ENCODE assay signal across 34 cellular contexts in genomic region chr1:245962453-245962852, GRCh38.
"Had no signal": no experiment of that assay in that cellular context is flagged by ENCODE, and none has a peak within 500 bp of the region (broad histone marks: within the 10 kb centered on the region; RNA-seq: fewer than 3 reads in every experiment).

No MANE protein-coding gene starts in this region.

- H3K4me3 Mint-ChIP-seq: activated B cell treated with CpG ODN at 0.5 μM for 24 hours; activated CD4-positive, alpha-beta memory T cell treated with anti-CD3 and anti-CD28 coated beads for 36 hours; activated CD4-positive, alpha-beta T cell treated with anti-CD3 and anti-CD28 coated beads, Interleukin-2, amount 10 ng/mL, durations not matched to agents 24 days and 14 days; activated CD8-positive, alpha-beta T cell treated with anti-CD3 and anti-CD28 coated beads for 36 hours; activated naive CD4-positive, alpha-beta T cell treated with anti-CD3 and anti-CD28 coated beads for 36 hours; activated naive CD8-positive, alpha-beta T cell treated with anti-CD3 and anti-CD28 coated beads for 36 hours; activated T-cell treated with anti-CD3 and anti-CD28 coated beads, Interleukin-2, amount 50 U/mL, for 4 hours; activated T-cell treated with anti-CD3 and anti-CD28 coated beads, Interleukin-2, amount 50 U/mL, for 72 hours; activated T-helper 1 cell treated with anti-CD3 and anti-CD28 coated beads, Interleukin-12 subunit alpha, Interleukin-12 subunit beta, Interleukin-2, Interleukin-4 antibody, amounts not matched to agents 30 ng/mL and 10 ng/mL and 1 ng/mL, durations not matched to agents 14 hours and 24 hours and 36 hours; activated T-helper 17 cell treated with anti-CD3 and anti-CD28 coated beads, Interleukin-2, amount 50 U/mL, for 72 hours; T-helper 1 cell treated with Interleukin-12 subunit alpha and Interleukin-12 subunit beta and Interleukin-4 antibody, amounts not matched to agents 30 μg/mL and 1 μg/mL, for 36 hours; T-helper 2 cell treated with Interferon-gamma antibody and Interleukin-4, amounts not matched to agents 5 μg/mL and 100 μg/mL, for 36 hours had no signal

- H3K9me3 Mint-ChIP-seq: activated B cell treated with CpG ODN at 0.5 μM for 24 hours; activated CD4-positive, alpha-beta memory T cell treated with anti-CD3 and anti-CD28 coated beads for 36 hours; activated CD4-positive, alpha-beta T cell treated with anti-CD3 and anti-CD28 coated beads, Interleukin-2, amount 10 ng/mL, durations not matched to agents 24 days and 14 days; activated naive CD4-positive, alpha-beta T cell treated with anti-CD3 and anti-CD28 coated beads for 36 hours; activated T-cell treated with anti-CD3 and anti-CD28 coated beads, Interleukin-2, amount 50 U/mL, for 4 hours; activated T-helper 1 cell treated with anti-CD3 and anti-CD28 coated beads, Interleukin-12 subunit alpha, Interleukin-12 subunit beta, Interleukin-2, Interleukin-4 antibody, amounts not matched to agents 30 ng/mL and 10 ng/mL and 1 ng/mL, durations not matched to agents 14 hours and 24 hours and 36 hours; T-helper 1 cell treated with Interleukin-12 subunit alpha and Interleukin-12 subunit beta and Interleukin-4 antibody, amounts not matched to agents 30 μg/mL and 1 μg/mL, for 36 hours; T-helper 2 cell treated with Interferon-gamma antibody and Interleukin-4, amounts not matched to agents 5 μg/mL and 100 μg/mL, for 36 hours had no signal

- H3K4me1 Mint-ChIP-seq: activated B cell treated with CpG ODN at 0.5 μM for 24 hours had no signal

- H3K36me3 ChIP-seq: adrenal gland, brain microvascular endothelial cell, breast epithelium had no signal

- H3K27me3 ChIP-seq: adrenal gland, body of pancreas, brain microvascular endothelial cell, breast epithelium had no signal

- H3K4me3 ChIP-seq: adrenal gland, body of pancreas, breast epithelium had no signal

- H3K27me3 Mint-ChIP-seq: activated B cell treated with CpG ODN at 0.5 μM for 24 hours; activated CD4-positive, alpha-beta memory T cell treated with anti-CD3 and anti-CD28 coated beads for 36 hours; activated CD4-positive, alpha-beta T cell treated with anti-CD3 and anti-CD28 coated beads, Interleukin-2, amount 10 ng/mL, durations not matched to agents 24 days and 14 days; activated CD8-positive, alpha-beta T cell treated with anti-CD3 and anti-CD28 coated beads for 36 hours; activated naive CD8-positive, alpha-beta T cell treated with anti-CD3 and anti-CD28 coated beads for 36 hours; activated T-helper 17 cell treated with anti-CD3 and anti-CD28 coated beads, Interleukin-2, amount 50 U/mL, for 72 hours had no signal

- ATAC-seq: activated CD8-positive, alpha-beta T cell treated with anti-CD3 and anti-CD28 coated beads for 36 hours; activated naive CD4-positive, alpha-beta T cell treated with anti-CD3 and anti-CD28 coated beads, Interleukin-2, amount 50 U/mL, for 72 hours; activated T-cell treated with anti-CD3 and anti-CD28 coated beads, Interleukin-2, amount 50 U/mL, for 4 hours; activated T-cell treated with anti-CD3 and anti-CD28 coated beads, Interleukin-2, amount 50 U/mL, for 72 hours; activated T-helper 17 cell treated with anti-CD3 and anti-CD28 coated beads, Interleukin-2, amount 50 U/mL, for 72 hours; body of pancreas had no signal

- H3K27ac Mint-ChIP-seq: activated B cell treated with CpG ODN at 0.5 μM for 24 hours; activated CD4-positive, alpha-beta memory T cell treated with anti-CD3 and anti-CD28 coated beads for 36 hours; activated CD4-positive, alpha-beta T cell treated with anti-CD3 and anti-CD28 coated beads, Interleukin-2, amount 10 ng/mL, durations not matched to agents 24 days and 14 days; activated CD8-positive, alpha-beta T cell treated with anti-CD3 and anti-CD28 coated beads for 36 hours; activated naive CD4-positive, alpha-beta T cell treated with anti-CD3 and anti-CD28 coated beads for 36 hours; activated naive CD4-positive, alpha-beta T cell treated with anti-CD3 and anti-CD28 coated beads, Interleukin-2, amount 50 U/mL, for 72 hours; activated naive CD8-positive, alpha-beta T cell treated with anti-CD3 and anti-CD28 coated beads for 36 hours; activated T-cell treated with anti-CD3 and anti-CD28 coated beads, Interleukin-2, amount 50 U/mL, for 72 hours; activated T-helper 1 cell treated with anti-CD3 and anti-CD28 coated beads, Interleukin-12 subunit alpha, Interleukin-12 subunit beta, Interleukin-2, Interleukin-4 antibody, amounts not matched to agents 30 ng/mL and 10 ng/mL and 1 ng/mL, durations not matched to agents 14 hours and 24 hours and 36 hours; activated T-helper 17 cell treated with anti-CD3 and anti-CD28 coated beads, Interleukin-2, amount 50 U/mL, for 72 hours; T-helper 1 cell treated with Interleukin-12 subunit alpha and Interleukin-12 subunit beta and Interleukin-4 antibody, amounts not matched to agents 30 μg/mL and 1 μg/mL, for 36 hours; T-helper 2 cell treated with Interferon-gamma antibody and Interleukin-4, amounts not matched to agents 5 μg/mL and 100 μg/mL, for 36 hours had no signal

- DNase-seq: activated B cell treated with CpG ODN at 0.5 μM for 24 hours; activated CD4-positive, alpha-beta memory T cell treated with anti-CD3 and anti-CD28 coated beads for 36 hours; activated CD4-positive, alpha-beta T cell treated with anti-CD3 and anti-CD28 coated beads for 4 hours; activated CD4-positive, alpha-beta T cell treated with anti-CD3 and anti-CD28 coated beads, Interleukin-2, amount 10 ng/mL, durations not matched to agents 24 days and 14 days; activated CD4-positive, alpha-beta T cell treated with anti-CD3 and anti-CD28 coated beads, Interleukin-2, amount 50 U/mL, for 1 hour; activated CD4-positive, alpha-beta T cell treated with anti-CD3 and anti-CD28 coated beads, Interleukin-2, amount 50 U/mL, for 4 hours; activated CD4-positive, CD25-positive, alpha-beta regulatory T cell treated with anti-CD3 and anti-CD28 coated beads, Interleukin-2, amount 50 U/mL, for 72 hours; activated CD8-positive, alpha-beta memory T cell treated with anti-CD3 and anti-CD28 coated beads, Interleukin-2, amount 50 U/mL, for 4 hours; activated CD8-positive, alpha-beta T cell treated with anti-CD3 and anti-CD28 coated beads for 36 hours; activated effector memory CD4-positive, alpha-beta T cell treated with anti-CD3 and anti-CD28 coated beads, Interleukin-2, amount 50 U/mL, for 16 hours; activated gamma-delta T cell treated with Interleukin-2 at 50 U/mL for 16 hours; activated naive CD4-positive, alpha-beta T cell; activated naive CD4-positive, alpha-beta T cell treated with anti-CD3 and anti-CD28 coated beads for 36 hours; activated naive CD4-positive, alpha-beta T cell treated with anti-CD3 and anti-CD28 coated beads, Interleukin-2, amount 50 U/mL, for 16 hours; activated naive CD8-positive, alpha-beta T cell treated with anti-CD3 and anti-CD28 coated beads for 36 hours; activated T-cell treated with anti-CD3 and anti-CD28 coated beads for 4 hours; activated T-cell treated with anti-CD3 and anti-CD28 coated beads, Interleukin-2, amount 50 U/mL, for 1 hour; activated T-cell treated with anti-CD3 and anti-CD28 coated beads, Interleukin-2, amount 50 U/mL, for 4 hours; activated T-cell treated with anti-CD3 and anti-CD28 coated beads, Interleukin-2, amount 50 U/mL, for 72 hours; adrenal gland; amniotic stem cell; aorta; body of pancreas; brain microvascular endothelial cell; central memory CD4-positive, alpha-beta T cell; T-helper 2 cell; T-helper 9 cell had no signal

- H3K4me1 ChIP-seq: body of pancreas, breast epithelium had no signal

- H3K9me3 ChIP-seq: adrenal gland, body of pancreas had no signal

- H3K36me3 Mint-ChIP-seq: activated CD4-positive, alpha-beta memory T cell treated with anti-CD3 and anti-CD28 coated beads for 36 hours had no signal

- H3K27ac ChIP-seq: adrenal gland, body of pancreas, brain microvascular endothelial cell, breast epithelium, VCaP had no signal
